21 cellular contexts compared by ENCODE assay signal in genomic region chr4:80042821-80043220, GRCh38. TPM values are rescaled to one million over a fixed set of nuclear protein-coding genes. Genes with fewer than 3 reads are reported as not detected.
DNase-seq lines count a peak whose midpoint lies in the region; ATAC-seq, FAIRE-seq and TF ChIP-seq lines count a peak whose summit lies in the region.
"Had no signal": no experiment of that assay in that cellular context is flagged by ENCODE, and none has a peak within 500 bp of the region (broad histone marks: within the 10 kb centered on the region; RNA-seq: fewer than 3 reads in every experiment).

No MANE protein-coding gene starts in this region.

- H3K36me3 ChIP-seq in left ventricle myocardium inferior = peaks cover 7% of the 10 kb centered on the region
- H3K36me3 ChIP-seq in right atrium auricular region = no peaks in the 10 kb centered on the region
- peaks cover 52% of the 10 kb centered on the region; the same call in 2 of the 3 replicates for H3K36me3 ChIP-seq in K562 (ENCODE audit: control insufficient read depth, insufficient read depth, low read length)
- H3K36me3 ChIP-seq in uterus = no peaks in the 10 kb centered on the region
- H3K36me3 ChIP-seq: BE2C had no signal

- peaks cover 4% of the 10 kb centered on the region; the same call in 1 of the 3 replicates for H3K79me2 ChIP-seq in K562 (ENCODE audit: control insufficient read depth, insufficient read depth, low read length)

- 89% methylated on average over 2 of the region's 2 CpGs for WGBS in K562 (ENCODE audit: insufficient coverage, low coverage, missing lambda C conversion rate)

- H3K9ac ChIP-seq in K562 (ENCODE audit: insufficient read depth in 1 of 2, low read depth in 2 of 2, low read length in 2 of 2) = no peak overlapping the region

- H3K9me1 ChIP-seq in K562 (ENCODE audit: control insufficient read depth, insufficient read depth, low read length) = no peaks in the 10 kb centered on the region

- ATAC-seq in K562 = no peak
- ATAC-seq: A549; CD8-positive, alpha-beta T cell had no signal

- BruUV-seq in K562 (replicated peaks; lab: Mats Ljungman, UMichigan) = no TSS peak

- CTCF ChIA-PET in K562 (lab: Yijun Ruan, JAX; ENCODE audit: low intra/inter-chr PET ratio) = no interaction called here

- no peak overlapping the region for H3K4me3 Mint-ChIP-seq in nephron
- H3K4me3 Mint-ChIP-seq: CD8-positive, alpha-beta T cell; H9 had no signal

- intact Hi-C loops in left ventricle myocardium inferior (cut with micrococcal nuclease) = no loop called here
- intact Hi-C loops in K562 (cut with micrococcal nuclease) = no loop called here
- intact Hi-C loops in uterus (cut with DNase I; ENCODE audit: low total_unique reads) = no loop called here

- H3K9me3 ChIP-seq in left ventricle myocardium inferior (replicated peaks) (peaks cover 6% of the 10 kb centered on the region), right atrium auricular region (no peaks in the 10 kb centered on the region), K562 (replicated peaks; ENCODE audit: control insufficient read depth, insufficient read depth, low read depth, low read length) (no peaks in the 10 kb centered on the region), uterus (no peaks in the 10 kb centered on the region)
- H3K9me3 ChIP-seq: A549, BE2C had no signal

- H3K4me1 ChIP-seq in left ventricle myocardium inferior (peaks cover 57% of the 10 kb centered on the region), right atrium auricular region (peaks cover 0 to 31% of the 10 kb centered on the region in 2 donors), K562 (replicated peaks in 1 of 2; ENCODE audit: control insufficient read depth in 2 of 2, insufficient read depth in 2 of 2, low read length in 2 of 2) (no peaks in the 10 kb centered on the region; a peak in 3 of 5 replicates), uterus (peaks cover 13 to 14% of the 10 kb centered on the region in 2 donors)
- H3K4me1 ChIP-seq: A549 had no signal

- H3K27ac ChIP-seq in left ventricle myocardium inferior (replicated peaks) = peak overlapping the region; percentile 53
- peak overlapping the region in 1 of 2 donors; percentile 22 for H3K27ac ChIP-seq in right atrium auricular region
- no peak overlapping the region for H3K27ac ChIP-seq in K562 (ENCODE audit: extremely low read depth, low read depth, low read length)
- H3K27ac ChIP-seq in uterus = peak overlapping the region; percentile 68 to 85
- H3K27ac ChIP-seq: A549, C4-2B had no signal

- POLR2A ChIA-PET in K562 (lab: Yijun Ruan, JAX) = interaction anchor here (1.1 kb wide), 1 partner anchor 147 kb away, joined by 3 read pairs; no protein-coding TSS in a partner anchor

- TF ChIP-seq CTCF in left ventricle myocardium inferior (IDR thresholded peaks at IDR 0.05; ENCODE audit: borderline replicate concordance) (no peak), right atrium auricular region (IDR thresholded peaks at IDR 0.05) (no peak), K562 (IDR thresholded peaks at IDR 0.05 in 2 of 3, conservative IDR thresholded peaks at IDR 0.05 in 1 of 3; ENCODE audit: insufficient read depth in 2 of 3, low read depth in 1 of 3, low read length in 3 of 3) (no peak), nephron (IDR thresholded peaks at IDR 0.05; ENCODE audit: unreplicated experiment in 3 of 3) (no peak), uterus (IDR thresholded peaks at IDR 0.05) (no peak)

- TF ChIP-seq EP300 in K562 (IDR thresholded peaks at IDR 0.05; ENCODE audit: low read length) = no peak

- no peaks in the 10 kb centered on the region for H3K27me3 Mint-ChIP-seq in nephron (ENCODE audit: low read depth)

- DNase-seq in left ventricle myocardium inferior (no peak), right atrium auricular region (ENCODE audit: low spot score) (no peak), K562 (ENCODE audit: extremely low read depth in 1 of 4, low spot score in 3 of 4) (no peak), uterus (no peak), NCI-H82 treated with DMSO at 0.1 percent for 48 hours (lab: John Stamatoyannopoulos, UW; ENCODE audit: unreplicated experiment) (no peak)
- no peak for DNase-seq in activated CD4-positive, CD25-positive, alpha-beta regulatory T cell (lab: John Stamatoyannopoulos, UW)
- DNase-seq: BE2C; CD8-positive, alpha-beta T cell; COR-L47; DMS153; DMS79 treated with DMSO at 0.1 percent for 48 hours; EL; GOT3; H9 had no signal

- H3K4me2 ChIP-seq in K562 (ENCODE audit: insufficient read depth, low read length) = no peak overlapping the region
- H3K4me2 ChIP-seq: A549 had no signal

- no peak for FAIRE-seq in K562 (lab: Jason Lieb, UNC)
- FAIRE-seq: A549, D721Med, G401.6, GM12891, GM19239 had no signal

- peaks cover 33% of the 10 kb centered on the region for H3K36me3 Mint-ChIP-seq in nephron (ENCODE audit: low read depth)

- TF ChIP-seq POLR2A in K562 (conservative IDR thresholded peaks at IDR 0.05) (no peak), uterus (IDR thresholded peaks at IDR 0.05) (no peak)

- in situ Hi-C loops in K562 (cut with MboI) = no loop called here

- no peaks in the 10 kb centered on the region for H3K27me3 ChIP-seq in left ventricle myocardium inferior (ENCODE audit: low read depth)
- H3K27me3 ChIP-seq in right atrium auricular region = no peaks in the 10 kb centered on the region
- H3K27me3 ChIP-seq in K562 (ENCODE audit: control insufficient read depth in 2 of 2, insufficient read depth in 2 of 2, low read length in 2 of 2) = no peaks in the 10 kb centered on the region
- no peaks in the 10 kb centered on the region for H3K27me3 ChIP-seq in uterus
- H3K27me3 ChIP-seq: BE2C had no signal

- peak overlapping the region; percentile 77 to 94 (median 88) for H3K27ac Mint-ChIP-seq in nephron
- H3K27ac Mint-ChIP-seq: CD8-positive, alpha-beta T cell had no signal

- peaks cover 43% of the 10 kb centered on the region for H3K4me1 Mint-ChIP-seq in nephron

- TF ChIP-seq RAD21 in K562 (CRISPR knock-in tag; conservative IDR thresholded peaks at IDR 0.05 in 1 of 2, IDR thresholded peaks at IDR 0.05 in 1 of 2) = no peak

- peaks cover 7% of the 10 kb centered on the region for H3K9me3 Mint-ChIP-seq in nephron
- H3K9me3 Mint-ChIP-seq: CD8-positive, alpha-beta T cell; H9 had no signal

- no peaks in the 10 kb centered on the region for H4K20me1 ChIP-seq in K562 (replicated peaks; ENCODE audit: control insufficient read depth, insufficient read depth, low read length)

- H3K4me3 ChIP-seq in left ventricle myocardium inferior (no peak overlapping the region), right atrium auricular region (no peak overlapping the region), K562 (no peak overlapping the region), uterus (no peak overlapping the region)
- H3K4me3 ChIP-seq: A549 had no signal

- H2AFZ ChIP-seq in K562 (ENCODE audit: low read depth, low read length) = no peak overlapping the region

TF ChIP-seq in K562, 482 proteins besides CTCF, POLR2A, EP300 and RAD21:
- TF ChIP-seq HOXB6 (CRISPR knock-in tag; IDR thresholded peaks at IDR 0.05; ENCODE audit: borderline replicate concordance) (no peak), ELF2 (CRISPR knock-in tag; IDR thresholded peaks at IDR 0.05) (0 out of 2 replicates have a peak, but pooled peaks have one; percentile 12)

RNA-seq across cellular contexts. Expression of gene ANTXR2, which starts 30.2 kb away (rescaled TPM):
- total RNA-seq in left ventricle myocardium inferior = 42.4 TPM
- total RNA-seq in right atrium auricular region = 10 to 100 TPM; 24.5 to 32.8 TPM
- 163 and 271 TPM in 2 replicates for total RNA-seq in K562 (2011; cell fraction: chromatin; rRNA removed; ENCODE audit: low replicate concordance)
- 73.4 and 76.1 TPM in 2 replicates for total RNA-seq in K562 (2011; cell fraction: nucleolus; rRNA removed)
- 102 and 117 TPM in 2 replicates for total RNA-seq in K562 (2011; cell fraction: nucleoplasm; rRNA removed)
- total RNA-seq in K562 (2014; rRNA removed) = 39.1 and 50.5 TPM in 2 replicates
- total RNA-seq in K562 (2014; rRNA removed; fragmentation: Illumina TruSeq; extraction: Trizol) = 75.4 and 103 TPM in 2 replicates
- total RNA-seq in K562 (2015; rRNA removed; fragmentation: Illumina TruSeq; extraction: Trizol) = 60.3 and 61.8 TPM in 2 replicates
- 68.1 and 83.8 TPM in 2 replicates for total RNA-seq in K562 (2021)
- 51.7 and 79.1 TPM in 2 replicates for polyA plus RNA-seq in K562 (2011; rRNA removed)
- polyA plus RNA-seq in K562 (2011; cell fraction: cytosol; rRNA removed) = 10.2 and 18.4 TPM in 2 replicates
- 42.2 and 47.3 TPM in 2 replicates for polyA plus RNA-seq in K562 (2011; cell fraction: nucleus; rRNA removed)
- polyA plus RNA-seq in K562 (2012) = 69.7 and 118 TPM in 2 replicates
- 62.5 and 71.0 TPM in 2 replicates for polyA plus RNA-seq in K562 (2014; fragmentation: Illumina TruSeq; extraction: Trizol)
- 10 to 100 TPM; 10.1 to 26.6 TPM for polyA plus RNA-seq in K562 (2014; fragmentation: Nextera tagmentation; extraction: Ambion mirVana)
- 34.8 and 37.4 TPM in 2 replicates for polyA plus RNA-seq in K562 (2014; rRNA removed)
- 139 and 146 TPM in 2 replicates for polyA minus RNA-seq in K562 (2011; rRNA and poly(A)+ RNA removed)
- 33.9 and 51.2 TPM in 2 replicates for polyA minus RNA-seq in K562 (2011; cell fraction: cytosol; rRNA and poly(A)+ RNA removed)
- 92.2 and 147 TPM in 2 replicates for polyA minus RNA-seq in K562 (2011; cell fraction: nucleus; rRNA and poly(A)+ RNA removed)
- total RNA-seq in uterus = 100 to 1,000 TPM in 3 of 4 donors, 10 to 100 TPM in 1; 51.8 to 182 (median 144) TPM
